In genomic region chr11:21646351-21646750, GRCh38 we compare ENCODE assay signal across 23 cellular contexts.
DNase-seq lines count a peak whose midpoint lies in the region; ATAC-seq lines count a peak whose summit lies in the region.
"Had no signal": no experiment of that assay in that cellular context is flagged by ENCODE, and none has a peak within 500 bp of the region (broad histone marks: within the 10 kb centered on the region; RNA-seq: fewer than 3 reads in every experiment).

No MANE protein-coding gene starts in this region.

- no peaks in the 10 kb centered on the region for H3K4me1 Mint-ChIP-seq in natural killer cell treated with Interleukin-12 subunit alpha and Interleukin-12 subunit beta and Interleukin-15 and Interleukin-18, amount 100 ng/mL, for 72 hours (ENCODE audit: low read depth in 2 of 2)
- no peaks in the 10 kb centered on the region for H3K4me1 Mint-ChIP-seq in activated naive CD4-positive, alpha-beta T cell treated with anti-CD3 and anti-CD28 coated beads, Interleukin-2, amount 10 ng/mL, durations not matched to agents 7 days and 5 days
- H3K4me1 Mint-ChIP-seq: CD4-positive, CD25-positive, alpha-beta regulatory T cell; GM23338; H9; T-helper 17 cell had no signal

- H3K27me3 ChIP-seq in SJCRH30 = no peaks in the 10 kb centered on the region
- H3K27me3 ChIP-seq: BLaER1 had no signal

- peaks cover 6% of the 10 kb centered on the region; the same call in 1 of the 2 replicates for H3K4me1 ChIP-seq in SJCRH30
- H3K4me1 ChIP-seq: BLaER1 had no signal

- no peaks in the 10 kb centered on the region for H3K36me3 Mint-ChIP-seq in natural killer cell treated with Interleukin-12 subunit alpha and Interleukin-12 subunit beta and Interleukin-15 and Interleukin-18, amount 100 ng/mL, for 72 hours
- no peaks in the 10 kb centered on the region for H3K36me3 Mint-ChIP-seq in activated naive CD4-positive, alpha-beta T cell treated with anti-CD3 and anti-CD28 coated beads, Interleukin-2, amount 10 ng/mL, durations not matched to agents 7 days and 5 days
- H3K36me3 Mint-ChIP-seq: CD4-positive, CD25-positive, alpha-beta regulatory T cell had no signal

- no peak overlapping the region for H3K4me3 Mint-ChIP-seq in natural killer cell treated with Interleukin-12 subunit alpha and Interleukin-12 subunit beta and Interleukin-15 and Interleukin-18, amount 100 ng/mL, for 72 hours
- no peak overlapping the region for H3K4me3 Mint-ChIP-seq in activated naive CD4-positive, alpha-beta T cell treated with anti-CD3 and anti-CD28 coated beads, Interleukin-2, amount 10 ng/mL, durations not matched to agents 7 days and 5 days
- H3K4me3 Mint-ChIP-seq: CD4-positive, CD25-positive, alpha-beta regulatory T cell; GM23338; H9; T-helper 17 cell had no signal

- no peak overlapping the region for H3K4me3 ChIP-seq in SJCRH30
- H3K4me3 ChIP-seq: BLaER1, GM23338, K562, SK-N-MC had no signal

- H3K27me3 Mint-ChIP-seq in natural killer cell treated with Interleukin-12 subunit alpha and Interleukin-12 subunit beta and Interleukin-15 and Interleukin-18, amount 100 ng/mL, for 72 hours = no peaks in the 10 kb centered on the region
- no peaks in the 10 kb centered on the region for H3K27me3 Mint-ChIP-seq in activated naive CD4-positive, alpha-beta T cell treated with anti-CD3 and anti-CD28 coated beads, Interleukin-2, amount 10 ng/mL, durations not matched to agents 7 days and 5 days
- H3K27me3 Mint-ChIP-seq: CD4-positive, CD25-positive, alpha-beta regulatory T cell; T-helper 17 cell had no signal

- no peaks in the 10 kb centered on the region for H3K36me3 ChIP-seq in SJCRH30
- H3K36me3 ChIP-seq: BLaER1 had no signal

- no peak overlapping the region for H3K27ac Mint-ChIP-seq in natural killer cell treated with Interleukin-12 subunit alpha and Interleukin-12 subunit beta and Interleukin-15 and Interleukin-18, amount 100 ng/mL, for 72 hours
- H3K27ac Mint-ChIP-seq in activated naive CD4-positive, alpha-beta T cell treated with anti-CD3 and anti-CD28 coated beads, Interleukin-2, amount 10 ng/mL, durations not matched to agents 7 days and 5 days = no peak overlapping the region
- H3K27ac Mint-ChIP-seq: CD4-positive, CD25-positive, alpha-beta regulatory T cell; GM23338; H9; T-helper 17 cell had no signal

- peak; percentile 20 for DNase-seq in NCI-H510A treated with DMSO at 0.1 percent for 48 hours (lab: John Stamatoyannopoulos, UW)
- no peak for DNase-seq in NCI-H510A (lab: John Stamatoyannopoulos, UW)
- peak; percentile 35 for DNase-seq in NCI-H146 (lab: John Stamatoyannopoulos, UW)
- DNase-seq in NCI-H524 treated with DMSO at 0.1 percent for 48 hours (lab: John Stamatoyannopoulos, UW) = peak; percentile 79
- peak; percentile 21 to 60 for DNase-seq in SJCRH30
- no peak for DNase-seq in natural killer cell treated with Interleukin-12 subunit alpha and Interleukin-12 subunit beta and Interleukin-15 and Interleukin-18, amount 100 ng/mL, for 72 hours (ENCODE audit: low spot score)
- no peak for DNase-seq in activated naive CD4-positive, alpha-beta T cell treated with anti-CD3 and anti-CD28 coated beads, Interleukin-2, amount 10 ng/mL, durations not matched to agents 7 days and 5 days
- DNase-seq: CD4-positive, CD25-positive, alpha-beta regulatory T cell; H9; MV-4-11; NCI-H2029; NCI-H2227 treated with DMSO at 0.1 percent for 48 hours; NCI-H69; SHP77; T-helper 17 cell; T1000 had no signal

- ATAC-seq in HG02970 (IDR thresholded peaks at IDR 0.05; ENCODE audit: low FRiP score, unreplicated experiment) = no peak
- ATAC-seq in natural killer cell treated with Interleukin-12 subunit alpha and Interleukin-12 subunit beta and Interleukin-15 and Interleukin-18, amount 100 ng/mL, for 72 hours = no peak
- ATAC-seq: GM23338, K562, Panc1, T-helper 17 cell had no signal

- H3K27ac ChIP-seq in SJCRH30 = no peak overlapping the region
- H3K27ac ChIP-seq: BLaER1, RWPE1, SK-N-MC had no signal

- H3K9me3 ChIP-seq in SJCRH30 (replicated peaks) = no peaks in the 10 kb centered on the region
- H3K9me3 ChIP-seq: BLaER1 had no signal

- CTCF ChIA-PET in activated naive CD4-positive, alpha-beta T cell treated with anti-CD3 and anti-CD28 coated beads, Interleukin-2, amount 10 ng/mL, durations not matched to agents 7 days and 5 days (lab: Charles Lee) = no interaction called here

- peaks cover 12% of the 10 kb centered on the region for H3K9me3 Mint-ChIP-seq in natural killer cell treated with Interleukin-12 subunit alpha and Interleukin-12 subunit beta and Interleukin-15 and Interleukin-18, amount 100 ng/mL, for 72 hours
- peaks cover 14% of the 10 kb centered on the region for H3K9me3 Mint-ChIP-seq in activated naive CD4-positive, alpha-beta T cell treated with anti-CD3 and anti-CD28 coated beads, Interleukin-2, amount 10 ng/mL, durations not matched to agents 7 days and 5 days
- H3K9me3 Mint-ChIP-seq: GM23338, H9 had no signal

Comparison
In these comparisons a context has a peak if more than half of its experiments do, and no peak if none do; other contexts are left out.
1. DNase-seq: peak in NCI-H510A treated with DMSO at 0.1 percent for 48 hours (single experiment), NCI-H146 (single experiment), NCI-H524 treated with DMSO at 0.1 percent for 48 hours (single experiment) and SJCRH30 (2 of 2); none in NCI-H510A (single experiment), natural killer cell treated with Interleukin-12 subunit alpha and Interleukin-12 subunit beta and Interleukin-15 and Interleukin-18, amount 100 ng/mL, for 72 hours (single experiment) and activated naive CD4-positive, alpha-beta T cell treated with anti-CD3 and anti-CD28 coated beads, Interleukin-2, amount 10 ng/mL, durations not matched to agents 7 days and 5 days (single experiment).